Comparison of ENCODE assay signal across 1 cellular context in the genomic region with DNA sequence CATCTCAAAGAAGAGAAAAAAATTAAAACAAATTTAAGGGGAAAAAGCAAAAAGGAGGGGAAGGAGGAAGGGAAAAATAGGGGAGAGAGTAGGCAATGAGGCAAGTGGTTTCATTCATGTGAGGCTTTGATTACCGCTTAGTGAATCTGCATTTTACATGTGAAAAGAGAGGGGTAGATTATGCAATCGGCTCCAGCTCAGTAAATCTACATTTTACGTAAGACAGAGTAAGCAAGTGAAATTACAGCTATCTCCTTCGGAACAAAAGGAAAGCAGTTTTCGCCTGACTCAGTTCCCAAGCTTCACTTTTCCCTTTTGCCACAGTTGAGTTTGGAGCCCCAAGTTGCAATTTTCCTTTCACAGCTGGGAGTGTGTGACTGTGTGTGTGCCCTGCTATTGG.
TF ChIP-seq lines count a peak whose summit lies in the region.

No MANE protein-coding gene starts in this region.

TF ChIP-seq in GM23338, 12 proteins besides CTCF, POLR2A, EP300 and RAD21 (continued from another document):
- no peak for TF ChIP-seq ZNF462 (CRISPR knock-in tag; IDR thresholded peaks at IDR 0.05)
- TF ChIP-seq CREB1 (CRISPR knock-in tag; IDR thresholded peaks at IDR 0.05; ENCODE audit: low read depth): no peak; the same call in 1 of the 2 replicates
- TF ChIP-seq NANOG (IDR thresholded peaks at IDR 0.05; ENCODE audit: borderline replicate concordance): no peak
